Comparison of ENCODE assay signal across 1 cellular context in genomic region chr20:37342231-37343177, GRCh38.
A peak's percentile ranks its signal among the peaks of the same experiment; 100 is the strongest.
TF ChIP-seq lines count a peak whose summit lies in the region.

No MANE protein-coding gene starts in this region.

TF ChIP-seq in HepG2, 621 proteins besides CTCF, POLR2A, EP300 and RAD21 (continued from another document and continues in another):
- TF ChIP-seq PBX2 (CRISPR knock-in tag; IDR thresholded peaks at IDR 0.05) (no peak), KDM6A (CRISPR knock-in tag; IDR thresholded peaks at IDR 0.05; ENCODE audit: low read depth) (no peak), ZBTB49 (CRISPR knock-in tag; IDR thresholded peaks at IDR 0.05; ENCODE audit: borderline replicate concordance) (no peak), GRHL1 (CRISPR knock-in tag; conservative IDR thresholded peaks at IDR 0.05) (no peak), KLF6 (CRISPR knock-in tag; IDR thresholded peaks at IDR 0.05) (no peak), NCOR1 (IDR thresholded peaks at IDR 0.05; ENCODE audit: borderline replicate concordance, low read length) (no peak), XRCC5 (optimal IDR thresholded peaks at IDR 0.05; ENCODE audit: low read length) (peak; percentile 92), ZNF550 (CRISPR knock-in tag; IDR thresholded peaks at IDR 0.05; ENCODE audit: borderline replicate concordance) (no peak), CERS6 (CRISPR knock-in tag; IDR thresholded peaks at IDR 0.05) (no peak), HNF4G (IDR thresholded peaks at IDR 0.05; ENCODE audit: borderline replicate concordance, low read depth, low read length) (no peak), HNF4G (CRISPR knock-in tag; IDR thresholded peaks at IDR 0.05; ENCODE audit: borderline replicate concordance, low read depth) (no peak), ZNF263 (CRISPR knock-in tag; IDR thresholded peaks at IDR 0.05) (no peak), EEA1 (CRISPR knock-in tag; IDR thresholded peaks at IDR 0.05; ENCODE audit: borderline replicate concordance) (no peak), SALL2 (CRISPR knock-in tag; IDR thresholded peaks at IDR 0.05) (0 out of 2 replicates have a peak, but pooled peaks have one; percentile 66), ZKSCAN8 (CRISPR knock-in tag; IDR thresholded peaks at IDR 0.05; ENCODE audit: borderline replicate concordance) (no peak), ATRX (CRISPR knock-in tag; IDR thresholded peaks at IDR 0.05; ENCODE audit: borderline replicate concordance) (no peak), YEATS2 (CRISPR knock-in tag; IDR thresholded peaks at IDR 0.05; ENCODE audit: borderline replicate concordance) (no peak), PBX3 (CRISPR knock-in tag; IDR thresholded peaks at IDR 0.05; ENCODE audit: borderline replicate concordance) (no peak), SSRP1 (CRISPR knock-in tag; IDR thresholded peaks at IDR 0.05) (no peak; the same call in 1 of the 2 replicates), SIN3A (IDR thresholded peaks at IDR 0.05; ENCODE audit: borderline replicate concordance, low read depth, low read length) (no peak), HOXA5 (CRISPR knock-in tag; IDR thresholded peaks at IDR 0.05) (no peak), RORA (CRISPR knock-in tag; IDR thresholded peaks at IDR 0.05) (no peak), ZNF232 (CRISPR knock-in tag; IDR thresholded peaks at IDR 0.05; ENCODE audit: borderline replicate concordance) (no peak), ZNF619 (CRISPR knock-in tag; IDR thresholded peaks at IDR 0.05) (no peak), ZMYM3 (CRISPR knock-in tag; IDR thresholded peaks at IDR 0.05) (peak; percentile 96), TP53 (CRISPR knock-in tag; conservative IDR thresholded peaks at IDR 0.05) (no peak), JUN (CRISPR knock-in tag; IDR thresholded peaks at IDR 0.05) (no peak), PRDM4 (CRISPR knock-in tag; IDR thresholded peaks at IDR 0.05; ENCODE audit: borderline replicate concordance) (no peak), FOXK1 (CRISPR knock-in tag; IDR thresholded peaks at IDR 0.05; ENCODE audit: borderline replicate concordance, low read depth) (no peak), CBX1 (IDR thresholded peaks at IDR 0.05; ENCODE audit: low read depth) (no peak), EHMT2 (IDR thresholded peaks at IDR 0.05; ENCODE audit: borderline replicate concordance, low read depth, low read length) (no peak), MAZ (IDR thresholded peaks at IDR 0.05; ENCODE audit: borderline replicate concordance, low read depth, low read length) (no peak), MAZ (CRISPR knock-in tag; IDR thresholded peaks at IDR 0.05; ENCODE audit: low read depth) (no peak), SOX6 (IDR thresholded peaks at IDR 0.05) (no peak), SOX6 (CRISPR knock-in tag; IDR thresholded peaks at IDR 0.05) (no peak), MAX (IDR thresholded peaks at IDR 0.05) (peak; percentile 47; the same call in 1 of the 2 replicates), TBX2 (CRISPR knock-in tag; IDR thresholded peaks at IDR 0.05; ENCODE audit: borderline replicate concordance) (no peak), RCOR2 (CRISPR knock-in tag; IDR thresholded peaks at IDR 0.05) (0 out of 2 replicates have a peak, but pooled peaks have one; percentile 55), SP140L (CRISPR knock-in tag; IDR thresholded peaks at IDR 0.05; ENCODE audit: borderline replicate concordance) (no peak), SRSF9 (IDR thresholded peaks at IDR 0.05; ENCODE audit: borderline replicate concordance, insufficient read depth, low read depth, low read length, poor library complexity, severe bottlenecking) (no peak), ZNF563 (CRISPR knock-in tag; IDR thresholded peaks at IDR 0.05) (0 out of 2 replicates have a peak, but pooled peaks have one; percentile 21), NR3C1 (CRISPR knock-in tag; IDR thresholded peaks at IDR 0.05) (no peak), ZNF577 (CRISPR knock-in tag; IDR thresholded peaks at IDR 0.05; ENCODE audit: borderline replicate concordance, low read depth) (no peak), ZNF691 (CRISPR knock-in tag; IDR thresholded peaks at IDR 0.05; ENCODE audit: borderline replicate concordance, low read depth) (no peak), ZIK1 (CRISPR knock-in tag; IDR thresholded peaks at IDR 0.05; ENCODE audit: borderline replicate concordance, low read depth) (no peak), ZNF710 (CRISPR knock-in tag; IDR thresholded peaks at IDR 0.05; ENCODE audit: borderline replicate concordance) (0 out of 2 replicates have a peak, but pooled peaks have one; percentile 47), PAXIP1 (CRISPR knock-in tag; conservative IDR thresholded peaks at IDR 0.05) (no peak), BRD4 (CRISPR knock-in tag; IDR thresholded peaks at IDR 0.05) (no peak), ZNF264 (CRISPR knock-in tag; IDR thresholded peaks at IDR 0.05) (no peak), ZNF530 (CRISPR knock-in tag; IDR thresholded peaks at IDR 0.05; ENCODE audit: low read depth) (no peak)
